Comparison of ENCODE assay signal across 30 cellular contexts in the genomic region with DNA sequence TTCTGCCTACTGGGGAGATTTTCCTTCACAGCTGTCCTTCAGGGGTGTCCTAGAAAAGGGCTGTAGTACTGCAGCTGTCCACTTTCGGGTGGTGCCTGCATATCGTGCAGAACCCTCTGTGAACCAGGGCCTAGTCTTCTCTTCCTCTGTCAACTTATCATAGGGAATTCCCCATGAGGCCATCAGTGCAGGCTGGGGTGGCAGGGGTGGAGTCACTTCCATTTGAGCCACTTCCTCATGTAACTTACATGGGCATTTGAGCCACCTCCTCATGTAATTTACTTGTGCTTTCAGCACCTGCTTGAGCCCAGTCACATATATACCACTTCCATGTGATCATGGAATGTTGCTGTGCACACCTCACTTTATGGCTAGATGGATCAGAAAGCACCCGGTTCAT.
DNase-seq lines count a peak whose midpoint lies in the region; ATAC-seq and TF ChIP-seq lines count a peak whose summit lies in the region.
"Had no signal": no experiment of that assay in that cellular context is flagged by ENCODE, and none has a peak within 500 bp of the region (broad histone marks: within the 10 kb centered on the region; RNA-seq: fewer than 3 reads in every experiment).

No MANE protein-coding gene starts in this region.

- CTCF ChIA-PET in RWPE1 (lab: Yijun Ruan, JAX) = interaction anchor here (0.7 kb wide), 1 partner anchor 765 kb away, joined by 5 read pairs; no protein-coding TSS in a partner anchor

- TF ChIP-seq CTCF in GM12865 (IDR thresholded peaks at IDR 0.05; ENCODE audit: insufficient read depth, low read depth, low read length, missing control alignments) = no peak
- TF ChIP-seq CTCF in RWPE1 (conservative IDR thresholded peaks at IDR 0.05; ENCODE audit: low read depth) = no peak

- H3K4me1 Mint-ChIP-seq in activated T-helper 2 cell treated with anti-CD3 and anti-CD28 coated beads, Interferon-gamma antibody, Interleukin-2, Interleukin-4, amounts not matched to agents 10 μg/mL and 5 μg/mL and 100 μg/mL, durations not matched to agents 14 hours and 24 hours and 36 hours (ENCODE audit: low read depth) = no peaks in the 10 kb centered on the region
- H3K4me1 Mint-ChIP-seq: B cell; central memory CD8-positive, alpha-beta T cell; T-cell had no signal

- no peaks in the 10 kb centered on the region for H3K9me3 Mint-ChIP-seq in activated T-helper 2 cell treated with anti-CD3 and anti-CD28 coated beads, Interferon-gamma antibody, Interleukin-2, Interleukin-4, amounts not matched to agents 10 μg/mL and 5 μg/mL and 100 μg/mL, durations not matched to agents 14 hours and 24 hours and 36 hours

- DNase-seq in GM12865 (ENCODE audit: low read depth) = peak; percentile 37
- DNase-seq in RWPE1 (ENCODE audit: low spot score) = no peak
- DNase-seq in NAMALWA (ENCODE audit: low spot score) = no peak
- DNase-seq in activated T-helper 2 cell treated with anti-CD3 and anti-CD28 coated beads, Interferon-gamma antibody, Interleukin-2, Interleukin-4, amounts not matched to agents 10 μg/mL and 5 μg/mL and 100 μg/mL, durations not matched to agents 14 hours and 24 hours and 36 hours (ENCODE audit: low spot score) = no peak
- no peak for DNase-seq in stimulated activated naive CD4-positive, alpha-beta T cell (lab: John Stamatoyannopoulos, UW)
- DNase-seq: activated CD4-positive, alpha-beta T cell treated with anti-CD3 and anti-CD28 coated beads for 1 hour; activated CD8-positive, alpha-beta T cell treated with anti-CD3 and anti-CD28 coated beads, Interleukin-2, amount 10 ng/mL, durations not matched to agents 7 days and 5 days; activated gamma-delta T cell; dermis blood vessel endothelial cell; gastrocnemius medialis; hypothalamus; KG1; NCI-H1048; NCI-H187; NCI-H526 treated with DMSO at 0.1 percent for 48 hours; ovary; retina; SIG-M5; stimulated activated CD4-positive, alpha-beta T cell treated with anti-CD3 and anti-CD28 coated beads, Interleukin-2, amount 100 ng/mL, for 24 hours; T-cell had no signal

- no peak overlapping the region for H3K4me3 Mint-ChIP-seq in activated T-helper 2 cell treated with anti-CD3 and anti-CD28 coated beads, Interferon-gamma antibody, Interleukin-2, Interleukin-4, amounts not matched to agents 10 μg/mL and 5 μg/mL and 100 μg/mL, durations not matched to agents 14 hours and 24 hours and 36 hours (ENCODE audit: low read depth)
- H3K4me3 Mint-ChIP-seq: activated CD8-positive, alpha-beta T cell treated with anti-CD3 and anti-CD28 coated beads, Interleukin-2, amount 10 ng/mL, durations not matched to agents 7 days and 5 days; B cell; central memory CD8-positive, alpha-beta T cell; natural killer cell treated with Interleukin-12 subunit alpha and Interleukin-12 subunit beta and Interleukin-15 and Interleukin-18, amount 100 ng/mL, for 72 hours; T-cell had no signal

- no peaks in the 10 kb centered on the region for H3K27me3 Mint-ChIP-seq in activated T-helper 2 cell treated with anti-CD3 and anti-CD28 coated beads, Interferon-gamma antibody, Interleukin-2, Interleukin-4, amounts not matched to agents 10 μg/mL and 5 μg/mL and 100 μg/mL, durations not matched to agents 14 hours and 24 hours and 36 hours (ENCODE audit: low read depth)
- H3K27me3 Mint-ChIP-seq: B cell; central memory CD8-positive, alpha-beta T cell; natural killer cell treated with Interleukin-12 subunit alpha and Interleukin-12 subunit beta and Interleukin-15 and Interleukin-18, amount 100 ng/mL, for 72 hours; T-cell had no signal

- intact Hi-C loops in activated T-helper 2 cell treated with anti-CD3 and anti-CD28 coated beads, Interferon-gamma antibody, Interleukin-2, Interleukin-4, amounts not matched to agents 10 μg/mL and 5 μg/mL and 100 μg/mL, durations not matched to agents 14 hours and 24 hours and 36 hours (cut with micrococcal nuclease) = no loop called here

- H3K27ac Mint-ChIP-seq in activated T-helper 2 cell treated with anti-CD3 and anti-CD28 coated beads, Interferon-gamma antibody, Interleukin-2, Interleukin-4, amounts not matched to agents 10 μg/mL and 5 μg/mL and 100 μg/mL, durations not matched to agents 14 hours and 24 hours and 36 hours = no peak overlapping the region
- H3K27ac Mint-ChIP-seq: activated CD8-positive, alpha-beta T cell treated with anti-CD3 and anti-CD28 coated beads, Interleukin-2, amount 10 ng/mL, durations not matched to agents 7 days and 5 days; B cell; natural killer cell treated with Interleukin-12 subunit alpha and Interleukin-12 subunit beta and Interleukin-15 and Interleukin-18, amount 100 ng/mL, for 72 hours; T-cell had no signal

- H3K27ac ChIP-seq in RWPE1 = peak overlapping the region; percentile 56
- H3K27ac ChIP-seq: A549, gastrocnemius medialis, ovary, suprapubic skin had no signal

- H3K4me3 ChIP-seq in GM12865 (ENCODE audit: low read depth, low read length) = no peak overlapping the region
- H3K4me3 ChIP-seq: A549, gastrocnemius medialis, ovary, smooth muscle cell, suprapubic skin had no signal

- POLR2A ChIA-PET in RWPE1 (lab: Yijun Ruan, JAX; ENCODE audit: low non-redundant PET) = no interaction called here

- ATAC-seq in GM19025 (IDR thresholded peaks at IDR 0.05; ENCODE audit: low read depth, unreplicated experiment) (peak; percentile 88), HG03175 (IDR thresholded peaks at IDR 0.05; ENCODE audit: unreplicated experiment) (peak; percentile 59), GM21423 (IDR thresholded peaks at IDR 0.05; ENCODE audit: unreplicated experiment) (no peak)
- ATAC-seq: A549; activated CD8-positive, alpha-beta T cell treated with anti-CD3 and anti-CD28 coated beads, Interleukin-2, amount 10 ng/mL, durations not matched to agents 7 days and 5 days; gastrocnemius medialis; HCT116; natural killer cell treated with Interleukin-12 subunit alpha and Interleukin-12 subunit beta and Interleukin-15 and Interleukin-18, amount 100 ng/mL, for 72 hours; T-cell had no signal

- H3K36me3 Mint-ChIP-seq in activated T-helper 2 cell treated with anti-CD3 and anti-CD28 coated beads, Interferon-gamma antibody, Interleukin-2, Interleukin-4, amounts not matched to agents 10 μg/mL and 5 μg/mL and 100 μg/mL, durations not matched to agents 14 hours and 24 hours and 36 hours (ENCODE audit: low read depth) = no peaks in the 10 kb centered on the region
- H3K36me3 Mint-ChIP-seq: natural killer cell treated with Interleukin-12 subunit alpha and Interleukin-12 subunit beta and Interleukin-15 and Interleukin-18, amount 100 ng/mL, for 72 hours; T-cell had no signal
